Comparison of ENCODE assay signal across 16 cellular contexts in genomic region chr19:7635670-7636069, GRCh38. TPM values are rescaled to one million over a fixed set of nuclear protein-coding genes. Genes with fewer than 3 reads are reported as not detected.
DNase-seq lines count a peak whose midpoint lies in the region; ATAC-seq and TF ChIP-seq lines count a peak whose summit lies in the region.
"Had no signal": no experiment of that assay in that cellular context is flagged by ENCODE, and none has a peak within 500 bp of the region (broad histone marks: within the 10 kb centered on the region; RNA-seq: fewer than 3 reads in every experiment).

No MANE protein-coding gene starts in this region.

- H3K4ac ChIP-seq in trophoblast cell (ENCODE audit: low read depth, low read length) (no peak overlapping the region), neuronal stem cell (ENCODE audit: low read length) (no peak overlapping the region)

- H2BK120ac ChIP-seq in trophoblast cell (ENCODE audit: insufficient read depth, low read length, poor library complexity) (no peak overlapping the region), neuronal stem cell (ENCODE audit: low read depth, low read length) (no peak overlapping the region)

- no peak for ATAC-seq in activated CD8-positive, alpha-beta memory T cell treated with anti-CD3 and anti-CD28 coated beads, Interleukin-2, amount 10 ng/mL, durations not matched to agents 7 days and 5 days
- ATAC-seq in activated naive CD8-positive, alpha-beta T cell treated with anti-CD3 and anti-CD28 coated beads, Interleukin-2, amount 50 U/mL, for 24 hours, result no peak
- ATAC-seq in natural killer cell treated with Interleukin-12 subunit alpha and Interleukin-12 subunit beta and Interleukin-15 and Interleukin-18, amount 100 ng/mL, for 72 hours, result no peak
- ATAC-seq: foreskin keratinocyte had no signal

- H2AFZ ChIP-seq in MM.1S (ENCODE audit: low read length) (no peak overlapping the region), trophoblast cell (ENCODE audit: insufficient read depth, low read length, poor library complexity) (no peak overlapping the region), neuronal stem cell (ENCODE audit: low read length) (no peak overlapping the region)

- H4K20me1 ChIP-seq in MM.1S (ENCODE audit: insufficient read depth, low read length), result no peaks in the 10 kb centered on the region

- H4K12ac ChIP-seq in trophoblast cell (ENCODE audit: low read depth, low read length), result no peak overlapping the region

- POLR2A ChIA-PET in CD8-positive, alpha-beta memory T cell (lab: Charles Lee), result interaction anchor here (0.6 kb wide), 1 partner anchor 35 kb away, joined by 3 read pairs; no protein-coding TSS in a partner anchor

- H3K4me3 Mint-ChIP-seq in activated CD8-positive, alpha-beta memory T cell treated with anti-CD3 and anti-CD28 coated beads, Interleukin-2, amount 10 ng/mL, durations not matched to agents 7 days and 5 days, result peak overlapping the region; percentile 54
- peak overlapping the region in 6 of 7 donors; percentile 60 to 89 (median 81) for H3K4me3 Mint-ChIP-seq in CD8-positive, alpha-beta memory T cell
- H3K4me3 Mint-ChIP-seq in activated naive CD8-positive, alpha-beta T cell treated with anti-CD3 and anti-CD28 coated beads, Interleukin-2, amount 50 U/mL, for 24 hours, result peak overlapping the region; percentile 81
- peak overlapping the region; percentile 84 for H3K4me3 Mint-ChIP-seq in natural killer cell treated with Interleukin-12 subunit alpha and Interleukin-12 subunit beta and Interleukin-15 and Interleukin-18, amount 100 ng/mL, for 72 hours

- CTCF ChIA-PET in activated CD8-positive, alpha-beta memory T cell treated with anti-CD3 and anti-CD28 coated beads, Interleukin-2, amount 10 ng/mL, durations not matched to agents 7 days and 5 days (lab: Charles Lee), result interaction anchor here (1.5 kb wide), 1 partner anchor 45 kb away, joined by 5 read pairs; the partner anchor contains the start of gene TRAPPC5
- CTCF ChIA-PET in CD8-positive, alpha-beta memory T cell (lab: Charles Lee), result interaction anchor here (1.2 kb wide), 1 partner anchor 45 kb away, joined by 5 read pairs; the partner anchor contains the start of gene TRAPPC5

- peak overlapping the region; percentile 40 for H3K27ac Mint-ChIP-seq in activated CD8-positive, alpha-beta memory T cell treated with anti-CD3 and anti-CD28 coated beads, Interleukin-2, amount 10 ng/mL, durations not matched to agents 7 days and 5 days
- peak overlapping the region in 7 of 8 donors; percentile 62 to 95 (median 80) for H3K27ac Mint-ChIP-seq in CD8-positive, alpha-beta memory T cell
- H3K27ac Mint-ChIP-seq in activated naive CD8-positive, alpha-beta T cell treated with anti-CD3 and anti-CD28 coated beads, Interleukin-2, amount 50 U/mL, for 24 hours, result no peak overlapping the region
- peak overlapping the region; percentile 78 to 88 for H3K27ac Mint-ChIP-seq in natural killer cell treated with Interleukin-12 subunit alpha and Interleukin-12 subunit beta and Interleukin-15 and Interleukin-18, amount 100 ng/mL, for 72 hours

- DNase-seq in activated CD8-positive, alpha-beta memory T cell treated with anti-CD3 and anti-CD28 coated beads, Interleukin-2, amount 10 ng/mL, durations not matched to agents 7 days and 5 days, result no peak
- DNase-seq in activated CD8-positive, alpha-beta memory T cell treated with anti-CD3 and anti-CD28 coated beads for 24 hours, result no peak
- DNase-seq in CD8-positive, alpha-beta memory T cell, result no peak
- DNase-seq in activated naive CD8-positive, alpha-beta T cell treated with anti-CD3 and anti-CD28 coated beads, Interleukin-2, amount 50 U/mL, for 24 hours, result no peak
- DNase-seq in natural killer cell treated with Interleukin-12 subunit alpha and Interleukin-12 subunit beta and Interleukin-15 and Interleukin-18, amount 100 ng/mL, for 72 hours (ENCODE audit: low spot score), result no peak
- no peak for DNase-seq in MM.1S
- DNase-seq in trophoblast cell, result no peak
- DNase-seq in neuronal stem cell (ENCODE audit: low spot score), result no peak
- DNase-seq: anterior cingulate cortex, foreskin keratinocyte, NCI-H1092, retina, WERI-Rb-1 had no signal

- H3K9me3 ChIP-seq in CD8-positive, alpha-beta memory T cell (ENCODE audit: low read length), result no peaks in the 10 kb centered on the region
- H3K9me3 ChIP-seq in MM.1S (replicated peaks; ENCODE audit: insufficient read depth, low read length) (no peaks in the 10 kb centered on the region), trophoblast cell (ENCODE audit: insufficient read depth, low read depth, low read length) (peaks cover 11% of the 10 kb centered on the region), neuronal stem cell (replicated peaks in 1 of 2; ENCODE audit: control insufficient read depth in 2 of 2, insufficient read depth in 1 of 2, low read depth in 1 of 2, low read length in 2 of 2) (peaks cover 0 to 8% of the 10 kb centered on the region in 2 donors)

- H3K27me3 Mint-ChIP-seq in activated CD8-positive, alpha-beta memory T cell treated with anti-CD3 and anti-CD28 coated beads, Interleukin-2, amount 10 ng/mL, durations not matched to agents 7 days and 5 days, result no peaks in the 10 kb centered on the region
- no peaks in the 10 kb centered on the region for H3K27me3 Mint-ChIP-seq in CD8-positive, alpha-beta memory T cell
- no peaks in the 10 kb centered on the region for H3K27me3 Mint-ChIP-seq in activated naive CD8-positive, alpha-beta T cell treated with anti-CD3 and anti-CD28 coated beads, Interleukin-2, amount 50 U/mL, for 24 hours
- no peaks in the 10 kb centered on the region for H3K27me3 Mint-ChIP-seq in natural killer cell treated with Interleukin-12 subunit alpha and Interleukin-12 subunit beta and Interleukin-15 and Interleukin-18, amount 100 ng/mL, for 72 hours

- H3F3A ChIP-seq in MM.1S (ENCODE audit: insufficient read depth, low read length), result no peaks in the 10 kb centered on the region

- H3K36me3 Mint-ChIP-seq in activated CD8-positive, alpha-beta memory T cell treated with anti-CD3 and anti-CD28 coated beads, Interleukin-2, amount 10 ng/mL, durations not matched to agents 7 days and 5 days, result peaks cover 12% of the 10 kb centered on the region
- peaks cover 0 to 27% (median 7%) of the 10 kb centered on the region in 3 donors for H3K36me3 Mint-ChIP-seq in CD8-positive, alpha-beta memory T cell
- H3K36me3 Mint-ChIP-seq in activated naive CD8-positive, alpha-beta T cell treated with anti-CD3 and anti-CD28 coated beads, Interleukin-2, amount 50 U/mL, for 24 hours (ENCODE audit: low read depth), result peaks cover 9% of the 10 kb centered on the region
- peaks cover 9% of the 10 kb centered on the region for H3K36me3 Mint-ChIP-seq in natural killer cell treated with Interleukin-12 subunit alpha and Interleukin-12 subunit beta and Interleukin-15 and Interleukin-18, amount 100 ng/mL, for 72 hours

- H3K79me2 ChIP-seq in MM.1S (ENCODE audit: low read length) (peaks cover 24% of the 10 kb centered on the region), trophoblast cell (ENCODE audit: control insufficient read depth, insufficient read depth, low read length, poor library complexity) (peaks cover 7% of the 10 kb centered on the region)

- H3K27me3 ChIP-seq in CD8-positive, alpha-beta memory T cell (ENCODE audit: insufficient read depth, low read length, poor library complexity, severe bottlenecking), result no peaks in the 10 kb centered on the region
- H3K27me3 ChIP-seq in MM.1S (replicated peaks; ENCODE audit: insufficient read depth, low read length) (no peaks in the 10 kb centered on the region), trophoblast cell (ENCODE audit: insufficient read depth, low read length) (no peaks in the 10 kb centered on the region), neuronal stem cell (ENCODE audit: control insufficient read depth in 3 of 3, insufficient read depth in 3 of 3, low read depth in 1 of 3, low read length in 3 of 3) (peaks cover 0 to 24% (median 11%) of the 10 kb centered on the region in 3 experiments)
- H3K27me3 ChIP-seq: foreskin keratinocyte had no signal

- H2BK5ac ChIP-seq in trophoblast cell (ENCODE audit: low read depth, low read length, poor library complexity) (no peak overlapping the region), neuronal stem cell (ENCODE audit: low read length) (no peak overlapping the region)

- H3K79me1 ChIP-seq in trophoblast cell (ENCODE audit: low read length), result peaks cover 6% of the 10 kb centered on the region
- H3K79me1 ChIP-seq in neuronal stem cell (ENCODE audit: low read depth, low read length), result peaks cover 9% of the 10 kb centered on the region

- H3K4me2 ChIP-seq in MM.1S (ENCODE audit: low read depth, low read length) (no peak overlapping the region), trophoblast cell (ENCODE audit: low read length) (no peak overlapping the region), neuronal stem cell (ENCODE audit: insufficient read depth, low read length, poor library complexity, severe bottlenecking) (no peak overlapping the region)

- H3K27ac ChIP-seq in CD8-positive, alpha-beta memory T cell (ENCODE audit: low read depth, low read length), result no peak overlapping the region
- no peak overlapping the region for H3K27ac ChIP-seq in MM.1S (ENCODE audit: low read length)
- no peak overlapping the region for H3K27ac ChIP-seq in trophoblast cell (ENCODE audit: low read depth, low read length)
- H3K27ac ChIP-seq in neuronal stem cell (replicated peaks; ENCODE audit: low read length), result no peak overlapping the region
- H3K27ac ChIP-seq: foreskin keratinocyte, WERI-Rb-1 had no signal

- no peak overlapping the region for H3K14ac ChIP-seq in trophoblast cell (ENCODE audit: low read length)
- no peak overlapping the region for H3K14ac ChIP-seq in neuronal stem cell (ENCODE audit: low read length)

- TF ChIP-seq CTCF in MM.1S (IDR thresholded peaks at IDR 0.05; ENCODE audit: low read length), result no peak

- H3K4me3 ChIP-seq in CD8-positive, alpha-beta memory T cell (ENCODE audit: low read length), result no peak overlapping the region
- no peak overlapping the region for H3K4me3 ChIP-seq in MM.1S (ENCODE audit: low read length)
- H3K4me3 ChIP-seq in trophoblast cell (ENCODE audit: low read depth, low read length), result no peak overlapping the region
- H3K4me3 ChIP-seq in neuronal stem cell (ENCODE audit: low read length in 2 of 2), result no peak overlapping the region

- H2AK5ac ChIP-seq in trophoblast cell (ENCODE audit: low read length), result no peak overlapping the region
- H2AK5ac ChIP-seq in neuronal stem cell (ENCODE audit: low read depth, low read length), result no peak overlapping the region

- H2BK12ac ChIP-seq in trophoblast cell (ENCODE audit: low read length) (no peak overlapping the region), neuronal stem cell (ENCODE audit: low read length) (no peak overlapping the region)

- WGBS in trophoblast cell (ENCODE audit: extremely low coverage, insufficient coverage, insufficient read length), result no CpG with 5 or more reads among the region's 6 CpGs
- WGBS in neuronal stem cell (ENCODE audit: extremely low coverage in 2 of 2, insufficient read length in 2 of 2, insufficient replicate concordance in 1 of 2), 2 donors, result no CpG with 5 or more reads among the region's 6 CpGs

- H3K9me3 Mint-ChIP-seq in activated CD8-positive, alpha-beta memory T cell treated with anti-CD3 and anti-CD28 coated beads, Interleukin-2, amount 10 ng/mL, durations not matched to agents 7 days and 5 days (ENCODE audit: low read depth), result peaks cover 5% of the 10 kb centered on the region
- H3K9me3 Mint-ChIP-seq in CD8-positive, alpha-beta memory T cell, result no peaks in the 10 kb centered on the region
- no peaks in the 10 kb centered on the region for H3K9me3 Mint-ChIP-seq in activated naive CD8-positive, alpha-beta T cell treated with anti-CD3 and anti-CD28 coated beads, Interleukin-2, amount 50 U/mL, for 24 hours
- peaks cover 6% of the 10 kb centered on the region for H3K9me3 Mint-ChIP-seq in natural killer cell treated with Interleukin-12 subunit alpha and Interleukin-12 subunit beta and Interleukin-15 and Interleukin-18, amount 100 ng/mL, for 72 hours

- H3K4me1 Mint-ChIP-seq in activated CD8-positive, alpha-beta memory T cell treated with anti-CD3 and anti-CD28 coated beads, Interleukin-2, amount 10 ng/mL, durations not matched to agents 7 days and 5 days, result peaks cover 32% of the 10 kb centered on the region
- peaks cover 30 to 58% (median 35%) of the 10 kb centered on the region in 3 donors for H3K4me1 Mint-ChIP-seq in CD8-positive, alpha-beta memory T cell
- H3K4me1 Mint-ChIP-seq in activated naive CD8-positive, alpha-beta T cell treated with anti-CD3 and anti-CD28 coated beads, Interleukin-2, amount 50 U/mL, for 24 hours, result peaks cover 32% of the 10 kb centered on the region
- peaks cover 26 to 37% of the 10 kb centered on the region in 2 donors for H3K4me1 Mint-ChIP-seq in natural killer cell treated with Interleukin-12 subunit alpha and Interleukin-12 subunit beta and Interleukin-15 and Interleukin-18, amount 100 ng/mL, for 72 hours (ENCODE audit: low read depth in 2 of 2)

- no peaks in the 10 kb centered on the region for H3K36me3 ChIP-seq in CD8-positive, alpha-beta memory T cell (ENCODE audit: insufficient read depth, low read length)
- no peaks in the 10 kb centered on the region for H3K36me3 ChIP-seq in MM.1S (replicated peaks; ENCODE audit: insufficient read depth, low read length)
- peaks cover 13 to 18% of the 10 kb centered on the region in 2 experiments for H3K36me3 ChIP-seq in trophoblast cell (ENCODE audit: control insufficient read depth in 1 of 2, insufficient read depth in 2 of 2, low read length in 2 of 2)
- H3K36me3 ChIP-seq in neuronal stem cell (replicated peaks in 1 of 2; ENCODE audit: control insufficient read depth in 2 of 2, insufficient read depth in 2 of 2, low read length in 2 of 2), result peaks cover 3 to 5% of the 10 kb centered on the region in 2 donors

- H3K9ac ChIP-seq in MM.1S (ENCODE audit: low read length) (no peak overlapping the region), trophoblast cell (ENCODE audit: low read length) (no peak overlapping the region), neuronal stem cell (ENCODE audit: low read depth, low read length, poor library complexity) (no peak overlapping the region)

- H4K91ac ChIP-seq in trophoblast cell (ENCODE audit: low read depth, low read length) (no peak overlapping the region), neuronal stem cell (ENCODE audit: low read depth, low read length, poor library complexity) (no peak overlapping the region)

- H4K8ac ChIP-seq in trophoblast cell (ENCODE audit: low read depth, low read length) (no peak overlapping the region), neuronal stem cell (ENCODE audit: low read depth, low read length) (no peak overlapping the region)

- H3K4me1 ChIP-seq in CD8-positive, alpha-beta memory T cell (ENCODE audit: insufficient read depth, low read length), result peaks cover 32% of the 10 kb centered on the region
- H3K4me1 ChIP-seq in MM.1S (ENCODE audit: low read length) (peaks cover 4% of the 10 kb centered on the region), trophoblast cell (ENCODE audit: control insufficient read depth in 1 of 2, insufficient read depth in 2 of 2, low read length in 2 of 2) (peaks cover 7 to 12% of the 10 kb centered on the region in 2 experiments), neuronal stem cell (ENCODE audit: control insufficient read depth in 2 of 2, insufficient read depth in 1 of 2, low read depth in 1 of 2, low read length in 2 of 2) (peaks cover 0 to 9% of the 10 kb centered on the region in 2 donors)
- H3K4me1 ChIP-seq: foreskin keratinocyte had no signal

- H3K23ac ChIP-seq in trophoblast cell (ENCODE audit: low read length), result no peak overlapping the region
- no peak overlapping the region for H3K23ac ChIP-seq in neuronal stem cell (ENCODE audit: low read depth, low read length, poor library complexity)

- no peaks in the 10 kb centered on the region for H3K9me2 ChIP-seq in MM.1S (replicated peaks; ENCODE audit: insufficient read depth, low read length)

- no peak overlapping the region for H2BK15ac ChIP-seq in neuronal stem cell (ENCODE audit: low read length)

- H3K18ac ChIP-seq in trophoblast cell (ENCODE audit: low read length) (no peak overlapping the region), neuronal stem cell (ENCODE audit: low read length) (no peak overlapping the region)

RNA-seq across cellular contexts. Expression of gene STXBP2, which starts 1.2 kb away (rescaled TPM):
- 100 to 1,000 TPM; 132 to 158 TPM for total RNA-seq in activated CD8-positive, alpha-beta memory T cell treated with anti-CD3 and anti-CD28 coated beads, Interleukin-2, amount 10 ng/mL, durations not matched to agents 7 days and 5 days
- 10 to 100 TPM; 80.1 to 80.5 TPM for total RNA-seq in CD8-positive, alpha-beta memory T cell
- polyA plus RNA-seq in CD8-positive, alpha-beta memory T cell, result 75.2 TPM
- total RNA-seq in natural killer cell treated with Interleukin-12 subunit alpha and Interleukin-12 subunit beta and Interleukin-15 and Interleukin-18, amount 100 ng/mL, for 72 hours, result 100 to 1,000 TPM; 233 to 247 TPM
- polyA plus RNA-seq in trophoblast cell (2013), result 49.4 and 49.6 TPM in 2 replicates
- 15.8 TPM for polyA plus RNA-seq in neuronal stem cell (2013, experiment 1 of 2)
- polyA plus RNA-seq in neuronal stem cell (2013, experiment 2 of 2), result 14.9 TPM

RNA-seq across cellular contexts. Expression of gene PCP2, which starts 2.2 kb away (rescaled TPM):
- under 1 TPM; 0.56 to 0.99 TPM for total RNA-seq in activated CD8-positive, alpha-beta memory T cell treated with anti-CD3 and anti-CD28 coated beads, Interleukin-2, amount 10 ng/mL, durations not matched to agents 7 days and 5 days
- total RNA-seq in CD8-positive, alpha-beta memory T cell, result under 1 TPM; 0.48 to 0.91 TPM
- not detected for polyA plus RNA-seq in CD8-positive, alpha-beta memory T cell
- total RNA-seq in natural killer cell treated with Interleukin-12 subunit alpha and Interleukin-12 subunit beta and Interleukin-15 and Interleukin-18, amount 100 ng/mL, for 72 hours, result 1 to 10 TPM; 1.2 to 1.5 TPM
- 0.35 and 0.36 TPM in 2 replicates for polyA plus RNA-seq in trophoblast cell (2013)
- polyA plus RNA-seq in neuronal stem cell (2013, experiment 1 of 2), result not detected
- not detected for polyA plus RNA-seq in neuronal stem cell (2013, experiment 2 of 2)
- total RNA-seq: endothelial cell of umbilical vein had no signal
- polyA plus RNA-seq: endothelial cell of umbilical vein, foreskin keratinocyte, neural cell had no signal

RNA-seq across cellular contexts. Expression of gene PET100, which starts 6.1 kb away (rescaled TPM):
- 100 to 1,000 TPM; 132 to 163 TPM for total RNA-seq in activated CD8-positive, alpha-beta memory T cell treated with anti-CD3 and anti-CD28 coated beads, Interleukin-2, amount 10 ng/mL, durations not matched to agents 7 days and 5 days
- total RNA-seq in CD8-positive, alpha-beta memory T cell, result 100 to 1,000 TPM; 110 TPM
- 297 TPM for polyA plus RNA-seq in CD8-positive, alpha-beta memory T cell
- 10 to 100 TPM; 75.9 to 95.7 TPM for total RNA-seq in natural killer cell treated with Interleukin-12 subunit alpha and Interleukin-12 subunit beta and Interleukin-15 and Interleukin-18, amount 100 ng/mL, for 72 hours
- 433 and 469 TPM in 2 replicates for polyA plus RNA-seq in trophoblast cell (2013)
- polyA plus RNA-seq in neuronal stem cell (2013, experiment 1 of 2), result 591 TPM
- 612 TPM for polyA plus RNA-seq in neuronal stem cell (2013, experiment 2 of 2)

RNA-seq across cellular contexts. Expression of gene XAB2, which starts 6.3 kb away (rescaled TPM):
- 10 to 100 TPM; 43.7 to 51.5 TPM for total RNA-seq in activated CD8-positive, alpha-beta memory T cell treated with anti-CD3 and anti-CD28 coated beads, Interleukin-2, amount 10 ng/mL, durations not matched to agents 7 days and 5 days
- total RNA-seq in CD8-positive, alpha-beta memory T cell, result 10 to 100 TPM; 46.0 to 47.6 TPM
- polyA plus RNA-seq in CD8-positive, alpha-beta memory T cell, result 8.8 TPM
- total RNA-seq in natural killer cell treated with Interleukin-12 subunit alpha and Interleukin-12 subunit beta and Interleukin-15 and Interleukin-18, amount 100 ng/mL, for 72 hours, result 10 to 100 TPM; 42.2 to 46.1 TPM
- polyA plus RNA-seq in trophoblast cell (2013), result 27.0 and 27.2 TPM in 2 replicates
- 25.9 TPM for polyA plus RNA-seq in neuronal stem cell (2013, experiment 1 of 2)
- 24.7 TPM for polyA plus RNA-seq in neuronal stem cell (2013, experiment 2 of 2)

RNA-seq across cellular contexts. Expression of gene RETN, which starts 33.2 kb away (rescaled TPM):
- total RNA-seq in activated CD8-positive, alpha-beta memory T cell treated with anti-CD3 and anti-CD28 coated beads, Interleukin-2, amount 10 ng/mL, durations not matched to agents 7 days and 5 days, result not detected
- total RNA-seq in CD8-positive, alpha-beta memory T cell, result not detected
- 1.2 TPM for polyA plus RNA-seq in CD8-positive, alpha-beta memory T cell
- not detected for total RNA-seq in natural killer cell treated with Interleukin-12 subunit alpha and Interleukin-12 subunit beta and Interleukin-15 and Interleukin-18, amount 100 ng/mL, for 72 hours
- not detected in 2 replicates for polyA plus RNA-seq in trophoblast cell (2013)
- not detected for polyA plus RNA-seq in neuronal stem cell (2013, experiment 1 of 2)
- polyA plus RNA-seq in neuronal stem cell (2013, experiment 2 of 2), result not detected
- total RNA-seq: endothelial cell of umbilical vein, foreskin keratinocyte, lower leg skin had no signal
- polyA plus RNA-seq: endothelial cell of umbilical vein, foreskin keratinocyte, neural cell had no signal
